In genomic region chr6:133553652-133554051, GRCh38 we compare ENCODE assay signal across 1 cellular context.
TF ChIP-seq lines count a peak whose summit lies in the region.

No MANE protein-coding gene starts in this region.

TF ChIP-seq in HCT116, 20 proteins besides CTCF, POLR2A, EP300 and RAD21 (continued from another document):
- TF ChIP-seq REST (IDR thresholded peaks at IDR 0.05; ENCODE audit: low read depth) (no peak), ZNF274 (IDR thresholded peaks at IDR 0.05; ENCODE audit: low read depth, low read length) (no peak), YY1 (IDR thresholded peaks at IDR 0.05; ENCODE audit: extremely low read depth, insufficient replicate concordance, low read depth, low read length) (no peak), TCF7L2 (IDR thresholded peaks at IDR 0.05; ENCODE audit: borderline replicate concordance, extremely low read depth, insufficient read depth, insufficient read length) (no peak), EZH2 (IDR thresholded peaks at IDR 0.05) (no peak), SIN3A (IDR thresholded peaks at IDR 0.05; ENCODE audit: low read depth) (no peak), SP1 (IDR thresholded peaks at IDR 0.05; ENCODE audit: low read depth) (no peak), ELF1 (IDR thresholded peaks at IDR 0.05; ENCODE audit: borderline replicate concordance, low read depth) (no peak), CEBPB (IDR thresholded peaks at IDR 0.05; ENCODE audit: low read depth) (no peak), EZH2phosphoT487 (IDR thresholded peaks at IDR 0.05; ENCODE audit: borderline replicate concordance) (no peak), FOSL1 (IDR thresholded peaks at IDR 0.05; ENCODE audit: low read depth) (no peak)
- TF ChIP-seq, protein P1, sequence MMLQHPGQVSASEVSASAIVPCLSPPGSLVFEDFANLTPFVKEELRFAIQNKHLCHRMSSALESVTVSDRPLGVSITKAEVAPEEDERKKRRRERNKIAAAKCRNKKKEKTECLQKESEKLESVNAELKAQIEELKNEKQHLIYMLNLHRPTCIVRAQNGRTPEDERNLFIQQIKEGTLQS (IDR thresholded peaks at IDR 0.05): no peak
